1 cellular context compared by ENCODE assay signal in genomic region chr11:809287-810039, GRCh38.
TF ChIP-seq lines count a peak whose summit lies in the region.

Gene RPLP2 (plus strand): TSS chr11:809967. CDS start chr11:810235, 268 bp downstream.

TF ChIP-seq in GM12878, 131 proteins besides CTCF, POLR2A, EP300 and RAD21 (continued from another document and continues in another):
- TF ChIP-seq, protein P1, sequence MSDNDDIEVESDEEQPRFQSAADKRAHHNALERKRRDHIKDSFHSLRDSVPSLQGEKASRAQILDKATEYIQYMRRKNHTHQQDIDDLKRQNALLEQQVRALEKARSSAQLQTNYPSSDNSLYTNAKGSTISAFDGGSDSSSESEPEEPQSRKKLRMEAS (IDR thresholded peaks at IDR 0.05; ENCODE audit: low read depth, low read length) = peak; percentile 85
- TF ChIP-seq POLR2AphosphoS5 (IDR thresholded peaks at IDR 0.05; ENCODE audit: low read length) (peak; percentile 97), HDGF (IDR thresholded peaks at IDR 0.05) (peak; percentile 89; the same call in 1 of the 2 replicates), BACH1 (IDR thresholded peaks at IDR 0.05; ENCODE audit: borderline replicate concordance) (no peak; the same call in 1 of the 2 replicates), SMC3 (IDR thresholded peaks at IDR 0.05; ENCODE audit: borderline replicate concordance, low read length) (no peak), EZH2 (IDR thresholded peaks at IDR 0.05; ENCODE audit: borderline replicate concordance, control insufficient read depth, low read depth, low read length) (no peak), CBX5 (IDR thresholded peaks at IDR 0.05; ENCODE audit: low read depth) (no peak), MYC (IDR thresholded peaks at IDR 0.05; ENCODE audit: insufficient read depth, insufficient read length, insufficient replicate concordance, low read length, severe bottlenecking) (peak; percentile 91), ZNF622 (IDR thresholded peaks at IDR 0.05) (no peak), PBX3 (IDR thresholded peaks at IDR 0.05; ENCODE audit: insufficient replicate concordance, low read depth, low read length) (peak; percentile 42), RB1 (IDR thresholded peaks at IDR 0.05; ENCODE audit: borderline replicate concordance) (no peak), POLR2AphosphoS2 (IDR thresholded peaks at IDR 0.05; ENCODE audit: low read depth, low read length) (peak; percentile 72; the same call in 1 of the 2 replicates), ZNF217 (IDR thresholded peaks at IDR 0.05) (no peak), MTA2 (IDR thresholded peaks at IDR 0.05; ENCODE audit: low read depth) (no peak), SRF (IDR thresholded peaks at IDR 0.05; ENCODE audit: low read depth in 2 of 2, low read length in 2 of 2) (peak; percentile 39 to 84), E2F4 (IDR thresholded peaks at IDR 0.05; ENCODE audit: low read depth, low read length) (0 out of 2 replicates have a peak, but pooled peaks have one; percentile 12), NFIC (IDR thresholded peaks at IDR 0.05; ENCODE audit: low read depth, low read length) (no peak), YY1 (IDR thresholded peaks at IDR 0.05; ENCODE audit: low read depth, low read length) (peak; percentile 88), CUX1 (IDR thresholded peaks at IDR 0.05; ENCODE audit: insufficient replicate concordance, low read depth, low read length) (no peak), TCF7 (IDR thresholded peaks at IDR 0.05; ENCODE audit: borderline replicate concordance) (no peak), CEBPB (IDR thresholded peaks at IDR 0.05; ENCODE audit: borderline replicate concordance in 1 of 2, low read depth in 2 of 2, low read length in 2 of 2) (no peak), E4F1 (IDR thresholded peaks at IDR 0.05; ENCODE audit: borderline replicate concordance, partially characterized antibody) (peak; percentile 35), SMAD1 (IDR thresholded peaks at IDR 0.05; ENCODE audit: low read depth, partially characterized antibody) (no peak), YBX1 (IDR thresholded peaks at IDR 0.05) (no peak), TARDBP (IDR thresholded peaks at IDR 0.05; ENCODE audit: borderline replicate concordance) (peak; percentile 83), HDAC2 (IDR thresholded peaks at IDR 0.05) (no peak), CEBPZ (IDR thresholded peaks at IDR 0.05; ENCODE audit: low read depth, low read length) (no peak), SPI1 (IDR thresholded peaks at IDR 0.05; ENCODE audit: borderline replicate concordance, insufficient read depth, low read depth, low read length) (no peak), MYB (IDR thresholded peaks at IDR 0.05; ENCODE audit: borderline replicate concordance, low read depth, low read length) (no peak)
- TF ChIP-seq, protein P2, sequence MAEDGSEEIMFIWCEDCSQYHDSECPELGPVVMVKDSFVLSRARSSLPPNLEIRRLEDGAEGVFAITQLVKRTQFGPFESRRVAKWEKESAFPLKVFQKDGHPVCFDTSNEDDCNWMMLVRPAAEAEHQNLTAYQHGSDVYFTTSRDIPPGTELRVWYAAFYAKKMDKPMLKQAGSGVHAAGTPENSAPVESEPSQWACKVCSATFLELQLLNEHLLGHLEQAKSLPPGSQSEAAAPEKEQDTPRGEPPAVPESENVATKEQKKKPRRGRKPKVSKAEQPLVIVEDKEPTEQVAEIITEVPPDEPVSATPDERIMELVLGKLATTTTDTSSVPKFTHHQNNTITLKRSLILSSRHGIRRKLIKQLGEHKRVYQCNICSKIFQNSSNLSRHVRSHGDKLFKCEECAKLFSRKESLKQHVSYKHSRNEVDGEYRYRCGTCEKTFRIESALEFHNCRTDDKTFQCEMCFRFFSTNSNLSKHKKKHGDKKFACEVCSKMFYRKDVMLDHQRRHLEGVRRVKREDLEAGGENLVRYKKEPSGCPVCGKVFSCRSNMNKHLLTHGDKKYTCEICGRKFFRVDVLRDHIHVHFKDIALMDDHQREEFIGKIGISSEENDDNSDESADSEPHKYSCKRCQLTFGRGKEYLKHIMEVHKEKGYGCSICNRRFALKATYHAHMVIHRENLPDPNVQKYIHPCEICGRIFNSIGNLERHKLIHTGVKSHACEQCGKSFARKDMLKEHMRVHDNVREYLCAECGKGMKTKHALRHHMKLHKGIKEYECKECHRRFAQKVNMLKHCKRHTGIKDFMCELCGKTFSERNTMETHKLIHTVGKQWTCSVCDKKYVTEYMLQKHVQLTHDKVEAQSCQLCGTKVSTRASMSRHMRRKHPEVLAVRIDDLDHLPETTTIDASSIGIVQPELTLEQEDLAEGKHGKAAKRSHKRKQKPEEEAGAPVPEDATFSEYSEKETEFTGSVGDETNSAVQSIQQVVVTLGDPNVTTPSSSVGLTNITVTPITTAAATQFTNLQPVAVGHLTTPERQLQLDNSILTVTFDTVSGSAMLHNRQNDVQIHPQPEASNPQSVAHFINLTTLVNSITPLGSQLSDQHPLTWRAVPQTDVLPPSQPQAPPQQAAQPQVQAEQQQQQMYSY (CRISPR knock-in tag; IDR thresholded peaks at IDR 0.05) = no peak
- TF ChIP-seq, protein P3, sequence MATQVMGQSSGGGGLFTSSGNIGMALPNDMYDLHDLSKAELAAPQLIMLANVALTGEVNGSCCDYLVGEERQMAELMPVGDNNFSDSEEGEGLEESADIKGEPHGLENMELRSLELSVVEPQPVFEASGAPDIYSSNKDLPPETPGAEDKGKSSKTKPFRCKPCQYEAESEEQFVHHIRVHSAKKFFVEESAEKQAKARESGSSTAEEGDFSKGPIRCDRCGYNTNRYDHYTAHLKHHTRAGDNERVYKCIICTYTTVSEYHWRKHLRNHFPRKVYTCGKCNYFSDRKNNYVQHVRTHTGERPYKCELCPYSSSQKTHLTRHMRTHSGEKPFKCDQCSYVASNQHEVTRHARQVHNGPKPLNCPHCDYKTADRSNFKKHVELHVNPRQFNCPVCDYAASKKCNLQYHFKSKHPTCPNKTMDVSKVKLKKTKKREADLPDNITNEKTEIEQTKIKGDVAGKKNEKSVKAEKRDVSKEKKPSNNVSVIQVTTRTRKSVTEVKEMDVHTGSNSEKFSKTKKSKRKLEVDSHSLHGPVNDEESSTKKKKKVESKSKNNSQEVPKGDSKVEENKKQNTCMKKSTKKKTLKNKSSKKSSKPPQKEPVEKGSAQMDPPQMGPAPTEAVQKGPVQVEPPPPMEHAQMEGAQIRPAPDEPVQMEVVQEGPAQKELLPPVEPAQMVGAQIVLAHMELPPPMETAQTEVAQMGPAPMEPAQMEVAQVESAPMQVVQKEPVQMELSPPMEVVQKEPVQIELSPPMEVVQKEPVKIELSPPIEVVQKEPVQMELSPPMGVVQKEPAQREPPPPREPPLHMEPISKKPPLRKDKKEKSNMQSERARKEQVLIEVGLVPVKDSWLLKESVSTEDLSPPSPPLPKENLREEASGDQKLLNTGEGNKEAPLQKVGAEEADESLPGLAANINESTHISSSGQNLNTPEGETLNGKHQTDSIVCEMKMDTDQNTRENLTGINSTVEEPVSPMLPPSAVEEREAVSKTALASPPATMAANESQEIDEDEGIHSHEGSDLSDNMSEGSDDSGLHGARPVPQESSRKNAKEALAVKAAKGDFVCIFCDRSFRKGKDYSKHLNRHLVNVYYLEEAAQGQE (IDR thresholded peaks at IDR 0.05; ENCODE audit: low read depth, low read length) = no peak
